Comparison of ENCODE assay signal across 5 cellular contexts in the genomic region with DNA sequence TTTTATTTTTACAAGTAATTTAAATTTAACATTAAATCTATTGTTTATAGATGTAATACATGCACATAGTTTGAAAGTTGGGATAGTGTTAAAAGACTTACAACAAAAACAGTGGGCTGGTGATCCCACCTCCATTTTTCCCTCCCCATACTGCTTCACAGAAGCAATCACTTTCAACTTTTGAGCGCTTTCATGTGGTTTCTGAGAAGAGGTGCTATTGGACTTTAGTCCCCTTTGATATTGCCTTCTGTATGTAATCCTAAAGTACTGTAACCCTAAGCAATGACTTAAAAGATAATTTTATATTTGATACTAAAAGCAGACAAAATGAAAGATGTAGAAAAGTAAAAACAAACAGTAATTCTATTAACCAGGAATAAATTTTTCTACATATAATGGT.
"Had no signal": no experiment of that assay in that cellular context is flagged by ENCODE, and none has a peak within 500 bp of the region (broad histone marks: within the 10 kb centered on the region; RNA-seq: fewer than 3 reads in every experiment).

No MANE protein-coding gene starts in this region.

- DNase-seq: H9, HCEC 1CT, KG1 had no signal

- H3K4me2 ChIP-seq: GM23338 had no signal

- H3K4me3 ChIP-seq: GM23338, K562 had no signal

- ATAC-seq: GM23338, K562 had no signal

- H2AFZ ChIP-seq: GM23338 had no signal
